ENCODE assay signal across 9 cellular contexts in the genomic region with DNA sequence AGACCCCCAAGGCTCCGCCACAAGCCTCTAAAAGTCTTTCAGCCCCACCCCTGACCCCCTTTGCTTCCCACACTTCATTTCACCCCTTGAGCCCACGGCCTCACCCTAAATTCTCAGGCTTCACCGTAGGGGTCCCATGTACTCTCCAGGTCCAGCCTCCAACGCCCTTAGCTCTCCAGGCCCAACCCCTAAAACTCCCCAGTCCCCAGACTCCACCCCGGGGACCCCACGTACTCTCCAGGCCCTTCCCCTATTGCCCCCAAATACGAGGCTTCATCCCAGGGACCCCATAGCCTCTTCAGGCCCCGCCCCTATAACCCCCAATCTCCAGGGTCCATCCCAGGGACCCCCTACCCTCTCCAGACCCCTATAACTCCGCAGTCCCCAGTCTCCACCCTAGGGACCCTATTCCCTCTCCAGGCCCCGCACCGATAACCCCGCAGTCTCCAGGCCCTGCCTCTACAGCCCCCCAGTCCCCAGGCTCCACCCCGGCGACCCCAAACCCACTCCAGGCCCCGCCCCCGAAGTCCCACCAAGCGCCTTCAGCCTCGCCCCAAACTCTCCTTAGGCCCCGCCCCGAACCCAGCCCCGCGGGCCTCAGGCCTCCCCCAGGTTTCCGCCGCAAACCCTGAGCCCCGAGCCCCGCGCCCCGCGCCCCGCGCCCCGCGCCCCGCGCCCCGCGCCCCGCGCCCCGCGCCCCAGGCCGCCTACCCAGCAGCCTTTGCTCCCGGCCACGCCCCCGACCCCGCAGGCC. TPM values are rescaled to one million over a fixed set of nuclear protein-coding genes. Genes with fewer than 3 reads are reported as not detected.
DNase-seq lines count a peak whose midpoint lies in the region; ATAC-seq and TF ChIP-seq lines count a peak whose summit lies in the region.
"Had no signal": no experiment of that assay in that cellular context is flagged by ENCODE, and none has a peak within 500 bp of the region (broad histone marks: within the 10 kb centered on the region; RNA-seq: fewer than 3 reads in every experiment).

No MANE protein-coding gene starts in this region.

- in situ Hi-C loops in GM13976 (cut with MboI; ENCODE audit: low sequenced_read_pairs, unreplicated experiment): no loop called here

- H3F3A ChIP-seq in neural progenitor cell (ENCODE audit: low read depth): peaks cover 14% of the 10 kb centered on the region

- peak overlapping the region; percentile 95 for H3K4me2 ChIP-seq in neural progenitor cell

- H3K4me3 ChIP-seq in HFF-Myc (replicated peaks; ENCODE audit: low read depth, low read length): peak overlapping the region; percentile 66
- H3K4me3 ChIP-seq in SJSA1: peak overlapping the region; percentile 90
- peak overlapping the region; percentile 97 for H3K4me3 ChIP-seq in neural progenitor cell

- TF ChIP-seq CTCF in GM13976 (IDR thresholded peaks at IDR 0.05; ENCODE audit: borderline replicate concordance, control extremely low read depth, extremely low read depth, insufficient read depth, missing control alignments) (no peak), HFF-Myc (IDR thresholded peaks at IDR 0.05; ENCODE audit: low read depth, low read length, missing control alignments) (no peak), neural progenitor cell (IDR thresholded peaks at IDR 0.05) (no peak)

- peaks cover 15% of the 10 kb centered on the region for H3K79me2 ChIP-seq in neural progenitor cell (ENCODE audit: low read depth)

- H3K27ac ChIP-seq in SJSA1: peak overlapping the region; percentile 91
- peak overlapping the region; percentile 96 for H3K27ac ChIP-seq in neural progenitor cell

- peaks cover 12% of the 10 kb centered on the region for H3K4me1 Mint-ChIP-seq in neural progenitor cell

- H3K27me3 ChIP-seq in SJSA1 (replicated peaks): no peaks in the 10 kb centered on the region
- H3K27me3 ChIP-seq in neural progenitor cell: no peaks in the 10 kb centered on the region

- H3K9me3 ChIP-seq in SJSA1 (replicated peaks) (no peaks in the 10 kb centered on the region), neural progenitor cell (ENCODE audit: low read depth) (no peaks in the 10 kb centered on the region)

- H3K36me3 Mint-ChIP-seq in neural progenitor cell: peaks cover 4% of the 10 kb centered on the region

- peak overlapping the region; percentile 85 for H3K9ac ChIP-seq in neural progenitor cell

- H3K27ac Mint-ChIP-seq in neural progenitor cell: no peak overlapping the region

- peak overlapping the region; percentile 53 for H2AFZ ChIP-seq in neural progenitor cell (replicated peaks)

- H3K4me1 ChIP-seq in SJSA1 (replicated peaks) (no peaks in the 10 kb centered on the region), neural progenitor cell (no peaks in the 10 kb centered on the region)

- peak overlapping the region; percentile 90 for H3K4me3 Mint-ChIP-seq in neural progenitor cell

- no peaks in the 10 kb centered on the region for H3K9me3 Mint-ChIP-seq in neural progenitor cell

- H4K20me1 ChIP-seq in neural progenitor cell (ENCODE audit: low read depth): peaks cover 11% of the 10 kb centered on the region

- peaks cover 35% of the 10 kb centered on the region for H3K36me3 ChIP-seq in SJSA1
- no peaks in the 10 kb centered on the region for H3K36me3 ChIP-seq in neural progenitor cell

- peak; percentile 66 for DNase-seq in GM13976 (ENCODE audit: low spot score)
- DNase-seq in HFF-Myc (ENCODE audit: extremely low read depth, low read depth): no peak
- DNase-seq in SJSA1 (ENCODE audit: low read depth in 1 of 2, low spot score in 2 of 2): no peak
- peak; percentile 67 for DNase-seq in neural progenitor cell (ENCODE audit: low spot score)
- no peak for DNase-seq in SKM-1 treated with dmso at 0.1 percent for 144 hours (lab: John Stamatoyannopoulos, UW; ENCODE audit: unreplicated experiment)
- no peak for DNase-seq in NCI-H2227 (lab: John Stamatoyannopoulos, UW; ENCODE audit: unreplicated experiment)
- DNase-seq in NCI-H1105 treated with DMSO at 0.1 percent for 48 hours (lab: John Stamatoyannopoulos, UW): no peak

- peaks cover 16% of the 10 kb centered on the region for H3K27me3 Mint-ChIP-seq in neural progenitor cell (ENCODE audit: insufficient read depth, low read depth)

- peak; percentile 28 for ATAC-seq in esophagus mucosa

RNA-seq across cellular contexts. Expression of a gene that starts 0.6 kb away (rescaled TPM):
- 17.2 and 18.7 TPM in 2 replicates for total RNA-seq in SJSA1 (2014; rRNA removed; shearing (Covaris generic))
- 43.5 TPM for total RNA-seq in esophagus mucosa
- 14.4 and 46.9 TPM in 2 replicates for total RNA-seq in neural progenitor cell (ENCODE audit: low replicate concordance)

RNA-seq across cellular contexts. Expression of a gene that starts 0.9 kb away (rescaled TPM):
- not detected in 2 replicates for total RNA-seq in SJSA1 (2014; rRNA removed; shearing (Covaris generic))
- not detected for total RNA-seq in esophagus mucosa
- total RNA-seq in neural progenitor cell (ENCODE audit: low replicate concordance): not detected in 2 replicates
- total RNA-seq: activated CD8-positive, alpha-beta memory T cell treated with anti-CD3 and anti-CD28 coated beads for 36 hours had no signal

RNA-seq across cellular contexts. Expression of a gene that starts 20.6 kb away (rescaled TPM):
- total RNA-seq in SJSA1 (2014; rRNA removed; shearing (Covaris generic)): 23.9 and 38.2 TPM in 2 replicates
- total RNA-seq in esophagus mucosa (59.2 TPM), neural progenitor cell (ENCODE audit: low replicate concordance) (22.7 and 58.2 TPM in 2 replicates)

RNA-seq across cellular contexts. Expression of a gene that starts 24.7 kb away (rescaled TPM):
- not detected in 2 replicates for total RNA-seq in SJSA1 (2014; rRNA removed; shearing (Covaris generic))
- total RNA-seq in esophagus mucosa (not detected), neural progenitor cell (ENCODE audit: low replicate concordance) (0.77 TPM in 1 of 2 replicates, not detected in the other)

RNA-seq across cellular contexts. Expression of a gene that starts 33.0 kb away (rescaled TPM):
- 3.3 and 12.5 TPM in 2 replicates for total RNA-seq in SJSA1 (2014; rRNA removed; shearing (Covaris generic))
- total RNA-seq in esophagus mucosa: 21.5 TPM
- 0.90 TPM in 1 of 2 replicates, not detected in the other for total RNA-seq in neural progenitor cell (ENCODE audit: low replicate concordance)

Comparison
In these comparisons a context has a peak if more than half of its experiments do, and no peak if none do; other contexts are left out.
1. DNase-seq: peak in GM13976 (single experiment) and neural progenitor cell (single experiment); none in HFF-Myc (single experiment), SJSA1 (0 of 2), SKM-1 treated with dmso at 0.1 percent for 144 hours (single experiment), NCI-H2227 (single experiment) and NCI-H1105 treated with DMSO at 0.1 percent for 48 hours (single experiment).
2. Peak in every context shown above with its lines, with median percentiles within 50 percentile points of each other: H3K4me3 ChIP-seq.